23 cellular contexts compared by ENCODE assay signal in genomic region chr4:113222006-113222405, GRCh38.
DNase-seq lines count a peak whose midpoint lies in the region; ATAC-seq and TF ChIP-seq lines count a peak whose summit lies in the region.
"Had no signal": no experiment of that assay in that cellular context is flagged by ENCODE, and none has a peak within 500 bp of the region (broad histone marks: within the 10 kb centered on the region; RNA-seq: fewer than 3 reads in every experiment).

No MANE protein-coding gene starts in this region.

- H3K14ac ChIP-seq in IMR-90 (replicated peaks; ENCODE audit: low read depth, low read length): no peak overlapping the region

- H3K9me1 ChIP-seq in IMR-90 (ENCODE audit: insufficient read depth, low read length): no peaks in the 10 kb centered on the region

- TF ChIP-seq RAD21 in IMR-90 (IDR thresholded peaks at IDR 0.05; ENCODE audit: low read length): no peak

- no peak overlapping the region; the same call in 1 of the 2 replicates for H3K4ac ChIP-seq in IMR-90 (ENCODE audit: low read depth, low read length)

- H4K20me1 ChIP-seq in IMR-90 (ENCODE audit: insufficient read depth, low read length) (no peaks in the 10 kb centered on the region), MM.1S (ENCODE audit: insufficient read depth, low read length) (no peaks in the 10 kb centered on the region)

- H4K5ac ChIP-seq in IMR-90 (ENCODE audit: low read depth, low read length): no peak overlapping the region

- H3K4me3 Mint-ChIP-seq in osteocyte (ENCODE audit: unreplicated experiment): no peak overlapping the region
- H3K4me3 Mint-ChIP-seq: activated CD8-positive, alpha-beta T cell treated with anti-CD3 and anti-CD28 coated beads, Interleukin-2, amount 10 ng/mL, durations not matched to agents 7 days and 5 days; activated T-cell treated with anti-CD3 and anti-CD28 coated beads, Interleukin-2, amount 50 U/mL, for 4 hours; T-helper 1 cell treated with Interleukin-12 subunit alpha and Interleukin-12 subunit beta and Interleukin-4 antibody, amounts not matched to agents 30 μg/mL and 1 μg/mL, for 36 hours; WTC11 had no signal

- no peak overlapping the region for H2AFZ ChIP-seq in IMR-90 (replicated peaks; ENCODE audit: low read length, poor library complexity)
- no peak overlapping the region for H2AFZ ChIP-seq in MM.1S (ENCODE audit: low read length)

- H2BK5ac ChIP-seq in IMR-90 (ENCODE audit: low read depth, low read length, poor library complexity, severe bottlenecking): peak overlapping the region; percentile 79

- H3K9me2 ChIP-seq in MM.1S (replicated peaks; ENCODE audit: insufficient read depth, low read length): no peaks in the 10 kb centered on the region

- H2BK15ac ChIP-seq in IMR-90 (ENCODE audit: low read depth, low read length): no peak overlapping the region

- no peaks in the 10 kb centered on the region for H3K79me2 ChIP-seq in MM.1S (ENCODE audit: low read length)

- no peaks in the 10 kb centered on the region for H3K79me1 ChIP-seq in IMR-90 (ENCODE audit: low read depth in 1 of 2, low read length in 2 of 2)

- no peaks in the 10 kb centered on the region for H3F3A ChIP-seq in MM.1S (ENCODE audit: insufficient read depth, low read length)

- H3K56ac ChIP-seq in IMR-90 (ENCODE audit: extremely low read depth, insufficient read depth, low read length): no peak overlapping the region

- H3K23ac ChIP-seq in IMR-90 (ENCODE audit: low read depth, low read length): no peak overlapping the region

- POLR2A ChIA-PET in IMR-90 (lab: Charles Lee; ENCODE audit: unreplicated experiment): no interaction called here

- no peaks in the 10 kb centered on the region for H3K36me3 ChIP-seq in IMR-90 (ENCODE audit: control insufficient read depth, insufficient read depth, low read length)
- no peaks in the 10 kb centered on the region for H3K36me3 ChIP-seq in right lobe of liver
- no peaks in the 10 kb centered on the region for H3K36me3 ChIP-seq in MM.1S (replicated peaks; ENCODE audit: insufficient read depth, low read length)
- H3K36me3 ChIP-seq: HAP-1, heart right ventricle, transverse colon had no signal

- peak overlapping the region; percentile 46; the same call in 1 of the 2 replicates for H3K4me2 ChIP-seq in IMR-90 (ENCODE audit: low read depth, low read length)
- H3K4me2 ChIP-seq in MM.1S (ENCODE audit: low read depth, low read length): no peak overlapping the region

- H3K9ac ChIP-seq in IMR-90 (ENCODE audit: low read depth, low read length) (no peak overlapping the region), MM.1S (ENCODE audit: low read length) (no peak overlapping the region)

- H3K27me3 Mint-ChIP-seq in osteocyte (ENCODE audit: unreplicated experiment): no peaks in the 10 kb centered on the region

- H4K8ac ChIP-seq in IMR-90 (ENCODE audit: low read depth in 2 of 2, low read length in 2 of 2): no peak overlapping the region

- H3K18ac ChIP-seq in IMR-90 (ENCODE audit: low read depth, low read length): no peak overlapping the region; the same call in 1 of the 2 replicates

- no CpG with 5 or more reads among the region's 2 CpGs for WGBS in IMR-90 (ENCODE audit: extremely low coverage in 2 of 2, insufficient read length in 1 of 2), 2 experiments
- 42% methylated on average over 2 of the region's 2 CpGs for WGBS in right lobe of liver (ENCODE audit: insufficient coverage, low coverage, low lambda C conversion rate, missing lambda C conversion rate)

- H2AK9ac ChIP-seq in IMR-90 (replicated peaks; ENCODE audit: low read depth, low read length, poor library complexity): no peak overlapping the region

- H3K27me3 ChIP-seq in IMR-90 (ENCODE audit: control insufficient read depth, insufficient read depth, low read length): no peaks in the 10 kb centered on the region
- no peaks in the 10 kb centered on the region for H3K27me3 ChIP-seq in right lobe of liver
- no peaks in the 10 kb centered on the region for H3K27me3 ChIP-seq in MM.1S (replicated peaks; ENCODE audit: insufficient read depth, low read length)
- H3K27me3 ChIP-seq: heart right ventricle, transverse colon had no signal

- peaks cover 15% of the 10 kb centered on the region for H3K9me3 Mint-ChIP-seq in osteocyte (ENCODE audit: unreplicated experiment)
- H3K9me3 Mint-ChIP-seq: activated naive CD4-positive, alpha-beta T cell treated with anti-CD3 and anti-CD28 coated beads, Interleukin-2, amount 50 U/mL, for 72 hours; activated T-cell treated with anti-CD3 and anti-CD28 coated beads, Interleukin-2, amount 50 U/mL, for 4 hours; T-helper 1 cell treated with Interleukin-12 subunit alpha and Interleukin-12 subunit beta and Interleukin-4 antibody, amounts not matched to agents 30 μg/mL and 1 μg/mL, for 36 hours; WTC11 had no signal

- H3K36me3 Mint-ChIP-seq in osteocyte (ENCODE audit: unreplicated experiment): peaks cover 4% of the 10 kb centered on the region
- H3K36me3 Mint-ChIP-seq: activated naive CD4-positive, alpha-beta T cell treated with anti-CD3 and anti-CD28 coated beads, Interleukin-2, amount 50 U/mL, for 72 hours; WTC11 had no signal

- H3K9me3 ChIP-seq in IMR-90 (ENCODE audit: control insufficient read depth, insufficient read depth, low read length) (no peaks in the 10 kb centered on the region), right lobe of liver (no peaks in the 10 kb centered on the region), MM.1S (replicated peaks; ENCODE audit: insufficient read depth, low read length) (no peaks in the 10 kb centered on the region)
- H3K9me3 ChIP-seq: HAP-1, transverse colon had no signal

- no peak overlapping the region for H3K27ac ChIP-seq in IMR-90 (ENCODE audit: insufficient read depth, low read length)
- no peak overlapping the region for H3K27ac ChIP-seq in right lobe of liver
- no peak overlapping the region for H3K27ac ChIP-seq in MM.1S (ENCODE audit: low read length)
- H3K27ac ChIP-seq: heart right ventricle, transverse colon had no signal

- dilution Hi-C loops in IMR-90 (cut with HindIII; ENCODE audit: low sequenced_read_pairs, unreplicated experiment): no loop called here

- H3K4me1 ChIP-seq in IMR-90 (ENCODE audit: control insufficient read depth, insufficient read depth, low read length): peaks cover 4% of the 10 kb centered on the region; the same call in 1 of the 2 replicates
- H3K4me1 ChIP-seq in right lobe of liver: no peaks in the 10 kb centered on the region
- no peaks in the 10 kb centered on the region for H3K4me1 ChIP-seq in MM.1S (ENCODE audit: low read length)
- H3K4me1 ChIP-seq: HAP-1, heart right ventricle, transverse colon had no signal

- H3K4me1 Mint-ChIP-seq in osteocyte (ENCODE audit: unreplicated experiment): peaks cover 21% of the 10 kb centered on the region

- CTCF ChIA-PET in IMR-90 (lab: Yijun Ruan, JAX): interaction anchor here (0.6 to 0.7 kb wide), 4 partner anchors 71 to 1062 kb away, joined by 3 to 4 read pairs (median 3); no protein-coding TSS in a partner anchor

- in situ Hi-C loops in IMR-90 (cut with MboI; ENCODE audit: low sequenced_read_pairs): no loop called here

- no peak overlapping the region for H4K91ac ChIP-seq in IMR-90 (ENCODE audit: insufficient read depth, low read depth, low read length)

- H3K4me3 ChIP-seq in IMR-90 (ENCODE audit: insufficient read depth, low read depth, low read length): no peak overlapping the region
- H3K4me3 ChIP-seq in fibroblast of mammary gland (ENCODE audit: control insufficient read depth, low read depth, low read length): no peak overlapping the region
- H3K4me3 ChIP-seq in right lobe of liver: no peak overlapping the region
- no peak overlapping the region for H3K4me3 ChIP-seq in MM.1S (ENCODE audit: low read length)
- H3K4me3 ChIP-seq: HAP-1, heart right ventricle, transverse colon had no signal

- ATAC-seq in IMR-90 (ENCODE audit: low read depth) (peak; percentile 57), GM18511 (IDR thresholded peaks at IDR 0.05; ENCODE audit: unreplicated experiment) (no peak), right lobe of liver (no peak), HG03460 (IDR thresholded peaks at IDR 0.05; ENCODE audit: unreplicated experiment) (no peak)
- ATAC-seq: activated CD8-positive, alpha-beta T cell treated with anti-CD3 and anti-CD28 coated beads, Interleukin-2, amount 10 ng/mL, durations not matched to agents 7 days and 5 days; activated naive CD4-positive, alpha-beta T cell treated with anti-CD3 and anti-CD28 coated beads, Interleukin-2, amount 50 U/mL, for 72 hours; activated T-cell treated with anti-CD3 and anti-CD28 coated beads, Interleukin-2, amount 50 U/mL, for 4 hours; heart right ventricle had no signal

- H3K27ac Mint-ChIP-seq in osteocyte (ENCODE audit: unreplicated experiment): peak overlapping the region; percentile 69
- H3K27ac Mint-ChIP-seq: activated CD8-positive, alpha-beta T cell treated with anti-CD3 and anti-CD28 coated beads, Interleukin-2, amount 10 ng/mL, durations not matched to agents 7 days and 5 days; activated naive CD4-positive, alpha-beta T cell treated with anti-CD3 and anti-CD28 coated beads, Interleukin-2, amount 50 U/mL, for 72 hours; T-helper 1 cell treated with Interleukin-12 subunit alpha and Interleukin-12 subunit beta and Interleukin-4 antibody, amounts not matched to agents 30 μg/mL and 1 μg/mL, for 36 hours; WTC11 had no signal

- no peak overlapping the region for H2AK5ac ChIP-seq in IMR-90 (ENCODE audit: low read depth, low read length)

- intact Hi-C loops in IMR-90 (cut with micrococcal nuclease) (no loop called here), right lobe of liver (cut with DNase I) (no loop called here)

- H2BK20ac ChIP-seq in IMR-90 (ENCODE audit: low read depth, low read length): no peak overlapping the region

- TF ChIP-seq POLR2A in IMR-90 (IDR thresholded peaks at IDR 0.05; ENCODE audit: low read depth, low read length) (no peak), right lobe of liver (IDR thresholded peaks at IDR 0.05) (no peak)

- DNase-seq in AG20443 (ENCODE audit: low spot score) (peak; percentile 33), IMR-90 (peak; percentile 14), fibroblast of mammary gland (ENCODE audit: low read depth) (peak; percentile 11), osteocyte (ENCODE audit: extremely low spot score, unreplicated experiment) (no peak), right lobe of liver (no peak), MM.1S (no peak)
- DNase-seq: activated CD8-positive, alpha-beta T cell treated with anti-CD3 and anti-CD28 coated beads, Interleukin-2, amount 10 ng/mL, durations not matched to agents 7 days and 5 days; activated T-cell treated with anti-CD3 and anti-CD28 coated beads, Interleukin-2, amount 50 U/mL, for 4 hours; Calu3; heart right ventricle; islet precursor cell; Kasumi-1; NCI-H1417; NCI-H524 treated with DMSO at 0.1 percent for 48 hours; SHP77; stimulated activated naive CD4-positive, alpha-beta T cell; transverse colon had no signal

- TF ChIP-seq CTCF in IMR-90 (conservative IDR thresholded peaks at IDR 0.05; ENCODE audit: low read depth, low read length) (no peak), fibroblast of mammary gland (conservative IDR thresholded peaks at IDR 0.05; ENCODE audit: control insufficient read depth, insufficient read depth, low read depth, low read length) (no peak), osteocyte (IDR thresholded peaks at IDR 0.05) (no peak), right lobe of liver (IDR thresholded peaks at IDR 0.05) (no peak), MM.1S (IDR thresholded peaks at IDR 0.05; ENCODE audit: low read length) (no peak)

- BruUV-seq in IMR-90 (replicated peaks; lab: Mats Ljungman, UMichigan): no TSS peak

- H2BK120ac ChIP-seq in IMR-90 (ENCODE audit: low read depth, low read length): no peak overlapping the region

TF ChIP-seq in IMR-90, 13 proteins besides CTCF, POLR2A, EP300 and RAD21 (continues in another document):
- no peak for TF ChIP-seq RCOR1 (IDR thresholded peaks at IDR 0.05; ENCODE audit: insufficient replicate concordance, low read length)

Comparison
In these comparisons a context has a peak if more than half of its experiments do, and no peak if none do; other contexts are left out.
1. DNase-seq: peak in AG20443 (single experiment), IMR-90 (single experiment) and fibroblast of mammary gland (single experiment); none in osteocyte (single experiment), right lobe of liver (0 of 3) and MM.1S (single experiment).